Comparison of ENCODE assay signal across 1 cellular context in genomic region chr6:51107769-51108203, GRCh38.
TF ChIP-seq lines count a peak whose summit lies in the region.

No MANE protein-coding gene starts in this region.

TF ChIP-seq in K562, 482 proteins besides CTCF, POLR2A, EP300 and RAD21 (continued from another document and continues in another):
- TF ChIP-seq PYGO2 (tag; IDR thresholded peaks at IDR 0.05) (0 out of 2 replicates have a peak, but pooled peaks have one; percentile 48), E2F4 (CRISPR knock-in tag; IDR thresholded peaks at IDR 0.05; ENCODE audit: low read depth) (no peak), MAZ (CRISPR knock-in tag; conservative IDR thresholded peaks at IDR 0.05 in 1 of 2, IDR thresholded peaks at IDR 0.05 in 1 of 2) (peak in 1 of 2 experiments; percentile 92; a peak in 2 of 4 replicates), ESRRB (CRISPR knock-in tag; IDR thresholded peaks at IDR 0.05; ENCODE audit: borderline replicate concordance) (no peak), GATAD2A (IDR thresholded peaks at IDR 0.05) (0 out of 2 replicates have a peak, but pooled peaks have one; percentile 64), PTTG1 (tag; IDR thresholded peaks at IDR 0.05; ENCODE audit: low read depth) (peak; percentile 73), BCL6 (CRISPR knock-in tag; IDR thresholded peaks at IDR 0.05) (peak; percentile 37; the same call in 1 of the 2 replicates), FOXM1 (IDR thresholded peaks at IDR 0.05; ENCODE audit: low read depth) (peak; percentile 83), FOXM1 (CRISPR knock-in tag; IDR thresholded peaks at IDR 0.05; ENCODE audit: low read depth) (no peak), NCOR1 (IDR thresholded peaks at IDR 0.05) (peak; percentile 91), NFYB (IDR thresholded peaks at IDR 0.05; ENCODE audit: extremely low read depth, insufficient read length) (no peak), PRDM10 (IDR thresholded peaks at IDR 0.05; ENCODE audit: partially characterized antibody) (peak; percentile 49), JUND (IDR thresholded peaks at IDR 0.05; ENCODE audit: borderline replicate concordance, low read depth, low read length) (peak; percentile 68; the same call in 1 of the 2 replicates), JUND (tag; IDR thresholded peaks at IDR 0.05; ENCODE audit: borderline replicate concordance, low read depth, low read length) (peak; percentile 64; the same call in 2 of the 3 replicates), KLF6 (CRISPR knock-in tag; IDR thresholded peaks at IDR 0.05; ENCODE audit: borderline replicate concordance) (peak; percentile 94), SOX6 (IDR thresholded peaks at IDR 0.05) (peak; percentile 86), TCF15 (CRISPR knock-in tag; IDR thresholded peaks at IDR 0.05) (peak; percentile 96), ZNF76 (CRISPR knock-in tag; IDR thresholded peaks at IDR 0.05; ENCODE audit: borderline replicate concordance) (peak; percentile 82; the same call in 1 of the 2 replicates), FOXK2 (conservative IDR thresholded peaks at IDR 0.05 in 1 of 2, IDR thresholded peaks at IDR 0.05 in 1 of 2; ENCODE audit: low read depth in 2 of 2) (peak; percentile 93 to 96), MEF2D (tag; conservative IDR thresholded peaks at IDR 0.05; ENCODE audit: low read depth) (peak; percentile 94), ZNF449 (CRISPR knock-in tag; IDR thresholded peaks at IDR 0.05) (no peak), VEZF1 (CRISPR knock-in tag; IDR thresholded peaks at IDR 0.05) (peak; percentile 39; the same call in 1 of the 2 replicates), ATF7 (IDR thresholded peaks at IDR 0.05) (peak; percentile 72), ZNF780A (CRISPR knock-in tag; IDR thresholded peaks at IDR 0.05) (no peak), NFE2 (IDR thresholded peaks at IDR 0.05; ENCODE audit: low read depth) (peak; percentile 15; the same call in 1 of the 2 replicates), KLF13 (tag; IDR thresholded peaks at IDR 0.05; ENCODE audit: borderline replicate concordance, low read depth) (0 out of 2 replicates have a peak, but pooled peaks have one; percentile 12)
- TF ChIP-seq, protein P1, sequence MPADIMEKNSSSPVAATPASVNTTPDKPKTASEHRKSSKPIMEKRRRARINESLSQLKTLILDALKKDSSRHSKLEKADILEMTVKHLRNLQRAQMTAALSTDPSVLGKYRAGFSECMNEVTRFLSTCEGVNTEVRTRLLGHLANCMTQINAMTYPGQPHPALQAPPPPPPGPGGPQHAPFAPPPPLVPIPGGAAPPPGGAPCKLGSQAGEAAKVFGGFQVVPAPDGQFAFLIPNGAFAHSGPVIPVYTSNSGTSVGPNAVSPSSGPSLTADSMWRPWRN (IDR thresholded peaks at IDR 0.05; ENCODE audit: low read depth), result peak; percentile 72
- TF ChIP-seq, protein P2, sequence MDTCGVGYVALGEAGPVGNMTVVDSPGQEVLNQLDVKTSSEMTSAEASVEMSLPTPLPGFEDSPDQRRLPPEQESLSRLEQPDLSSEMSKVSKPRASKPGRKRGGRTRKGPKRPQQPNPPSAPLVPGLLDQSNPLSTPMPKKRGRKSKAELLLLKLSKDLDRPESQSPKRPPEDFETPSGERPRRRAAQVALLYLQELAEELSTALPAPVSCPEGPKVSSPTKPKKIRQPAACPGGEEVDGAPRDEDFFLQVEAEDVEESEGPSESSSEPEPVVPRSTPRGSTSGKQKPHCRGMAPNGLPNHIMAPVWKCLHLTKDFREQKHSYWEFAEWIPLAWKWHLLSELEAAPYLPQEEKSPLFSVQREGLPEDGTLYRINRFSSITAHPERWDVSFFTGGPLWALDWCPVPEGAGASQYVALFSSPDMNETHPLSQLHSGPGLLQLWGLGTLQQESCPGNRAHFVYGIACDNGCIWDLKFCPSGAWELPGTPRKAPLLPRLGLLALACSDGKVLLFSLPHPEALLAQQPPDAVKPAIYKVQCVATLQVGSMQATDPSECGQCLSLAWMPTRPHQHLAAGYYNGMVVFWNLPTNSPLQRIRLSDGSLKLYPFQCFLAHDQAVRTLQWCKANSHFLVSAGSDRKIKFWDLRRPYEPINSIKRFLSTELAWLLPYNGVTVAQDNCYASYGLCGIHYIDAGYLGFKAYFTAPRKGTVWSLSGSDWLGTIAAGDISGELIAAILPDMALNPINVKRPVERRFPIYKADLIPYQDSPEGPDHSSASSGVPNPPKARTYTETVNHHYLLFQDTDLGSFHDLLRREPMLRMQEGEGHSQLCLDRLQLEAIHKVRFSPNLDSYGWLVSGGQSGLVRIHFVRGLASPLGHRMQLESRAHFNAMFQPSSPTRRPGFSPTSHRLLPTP (IDR thresholded peaks at IDR 0.05; ENCODE audit: borderline replicate concordance, extremely low read depth, insufficient read length), result no peak
- TF ChIP-seq, protein P3, sequence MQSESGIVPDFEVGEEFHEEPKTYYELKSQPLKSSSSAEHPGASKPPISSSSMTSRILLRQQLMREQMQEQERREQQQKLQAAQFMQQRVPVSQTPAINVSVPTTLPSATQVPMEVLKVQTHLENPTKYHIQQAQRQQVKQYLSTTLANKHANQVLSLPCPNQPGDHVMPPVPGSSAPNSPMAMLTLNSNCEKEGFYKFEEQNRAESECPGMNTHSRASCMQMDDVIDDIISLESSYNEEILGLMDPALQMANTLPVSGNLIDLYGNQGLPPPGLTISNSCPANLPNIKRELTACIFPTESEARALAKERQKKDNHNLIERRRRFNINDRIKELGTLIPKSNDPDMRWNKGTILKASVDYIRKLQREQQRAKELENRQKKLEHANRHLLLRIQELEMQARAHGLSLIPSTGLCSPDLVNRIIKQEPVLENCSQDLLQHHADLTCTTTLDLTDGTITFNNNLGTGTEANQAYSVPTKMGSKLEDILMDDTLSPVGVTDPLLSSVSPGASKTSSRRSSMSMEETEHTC (IDR thresholded peaks at IDR 0.05), result peak; percentile 89
- TF ChIP-seq, protein P4, sequence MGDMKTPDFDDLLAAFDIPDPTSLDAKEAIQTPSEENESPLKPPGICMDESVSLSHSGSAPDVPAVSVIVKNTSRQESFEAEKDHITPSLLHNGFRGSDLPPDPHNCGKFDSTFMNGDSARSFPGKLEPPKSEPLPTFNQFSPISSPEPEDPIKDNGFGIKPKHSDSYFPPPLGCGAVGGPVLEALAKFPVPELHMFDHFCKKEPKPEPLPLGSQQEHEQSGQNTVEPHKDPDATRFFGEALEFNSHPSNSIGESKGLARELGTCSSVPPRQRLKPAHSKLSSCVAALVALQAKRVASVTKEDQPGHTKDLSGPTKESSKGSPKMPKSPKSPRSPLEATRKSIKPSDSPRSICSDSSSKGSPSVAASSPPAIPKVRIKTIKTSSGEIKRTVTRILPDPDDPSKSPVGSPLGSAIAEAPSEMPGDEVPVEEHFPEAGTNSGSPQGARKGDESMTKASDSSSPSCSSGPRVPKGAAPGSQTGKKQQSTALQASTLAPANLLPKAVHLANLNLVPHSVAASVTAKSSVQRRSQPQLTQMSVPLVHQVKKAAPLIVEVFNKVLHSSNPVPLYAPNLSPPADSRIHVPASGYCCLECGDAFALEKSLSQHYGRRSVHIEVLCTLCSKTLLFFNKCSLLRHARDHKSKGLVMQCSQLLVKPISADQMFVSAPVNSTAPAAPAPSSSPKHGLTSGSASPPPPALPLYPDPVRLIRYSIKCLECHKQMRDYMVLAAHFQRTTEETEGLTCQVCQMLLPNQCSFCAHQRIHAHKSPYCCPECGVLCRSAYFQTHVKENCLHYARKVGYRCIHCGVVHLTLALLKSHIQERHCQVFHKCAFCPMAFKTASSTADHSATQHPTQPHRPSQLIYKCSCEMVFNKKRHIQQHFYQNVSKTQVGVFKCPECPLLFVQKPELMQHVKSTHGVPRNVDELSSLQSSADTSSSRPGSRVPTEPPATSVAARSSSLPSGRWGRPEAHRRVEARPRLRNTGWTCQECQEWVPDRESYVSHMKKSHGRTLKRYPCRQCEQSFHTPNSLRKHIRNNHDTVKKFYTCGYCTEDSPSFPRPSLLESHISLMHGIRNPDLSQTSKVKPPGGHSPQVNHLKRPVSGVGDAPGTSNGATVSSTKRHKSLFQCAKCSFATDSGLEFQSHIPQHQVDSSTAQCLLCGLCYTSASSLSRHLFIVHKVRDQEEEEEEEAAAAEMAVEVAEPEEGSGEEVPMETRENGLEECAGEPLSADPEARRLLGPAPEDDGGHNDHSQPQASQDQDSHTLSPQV (IDR thresholded peaks at IDR 0.05), result peak; percentile 89
- TF ChIP-seq, protein P5, sequence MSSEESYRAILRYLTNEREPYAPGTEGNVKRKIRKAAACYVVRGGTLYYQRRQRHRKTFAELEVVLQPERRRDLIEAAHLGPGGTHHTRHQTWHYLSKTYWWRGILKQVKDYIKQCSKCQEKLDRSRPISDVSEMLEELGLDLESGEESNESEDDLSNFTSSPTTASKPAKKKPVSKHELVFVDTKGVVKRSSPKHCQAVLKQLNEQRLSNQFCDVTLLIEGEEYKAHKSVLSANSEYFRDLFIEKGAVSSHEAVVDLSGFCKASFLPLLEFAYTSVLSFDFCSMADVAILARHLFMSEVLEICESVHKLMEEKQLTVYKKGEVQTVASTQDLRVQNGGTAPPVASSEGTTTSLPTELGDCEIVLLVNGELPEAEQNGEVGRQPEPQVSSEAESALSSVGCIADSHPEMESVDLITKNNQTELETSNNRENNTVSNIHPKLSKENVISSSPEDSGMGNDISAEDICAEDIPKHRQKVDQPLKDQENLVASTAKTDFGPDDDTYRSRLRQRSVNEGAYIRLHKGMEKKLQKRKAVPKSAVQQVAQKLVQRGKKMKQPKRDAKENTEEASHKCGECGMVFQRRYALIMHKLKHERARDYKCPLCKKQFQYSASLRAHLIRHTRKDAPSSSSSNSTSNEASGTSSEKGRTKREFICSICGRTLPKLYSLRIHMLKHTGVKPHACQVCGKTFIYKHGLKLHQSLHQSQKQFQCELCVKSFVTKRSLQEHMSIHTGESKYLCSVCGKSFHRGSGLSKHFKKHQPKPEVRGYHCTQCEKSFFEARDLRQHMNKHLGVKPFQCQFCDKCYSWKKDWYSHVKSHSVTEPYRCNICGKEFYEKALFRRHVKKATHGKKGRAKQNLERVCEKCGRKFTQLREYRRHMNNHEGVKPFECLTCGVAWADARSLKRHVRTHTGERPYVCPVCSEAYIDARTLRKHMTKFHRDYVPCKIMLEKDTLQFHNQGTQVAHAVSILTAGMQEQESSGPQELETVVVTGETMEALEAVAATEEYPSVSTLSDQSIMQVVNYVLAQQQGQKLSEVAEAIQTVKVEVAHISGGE (CRISPR knock-in tag; IDR thresholded peaks at IDR 0.05), result peak in 1 of 3 experiments; percentile 73; a peak in 2 of 6 replicates
- TF ChIP-seq, protein P6, sequence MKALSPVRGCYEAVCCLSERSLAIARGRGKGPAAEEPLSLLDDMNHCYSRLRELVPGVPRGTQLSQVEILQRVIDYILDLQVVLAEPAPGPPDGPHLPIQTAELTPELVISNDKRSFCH (CRISPR knock-in tag; IDR thresholded peaks at IDR 0.05), result peak; percentile 48; the same call in 1 of the 2 replicates
- TF ChIP-seq, protein P6 (tag; IDR thresholded peaks at IDR 0.05), result peak; percentile 80
